Comparison of ENCODE assay signal across 27 cellular contexts in genomic region chr2:96909651-96910050, GRCh38. TPM values are rescaled to one million over a fixed set of nuclear protein-coding genes. Genes with fewer than 3 reads are reported as not detected.
DNase-seq lines count a peak whose midpoint lies in the region; ATAC-seq and TF ChIP-seq lines count a peak whose summit lies in the region.
"Had no signal": no experiment of that assay in that cellular context is flagged by ENCODE, and none has a peak within 500 bp of the region (broad histone marks: within the 10 kb centered on the region; RNA-seq: fewer than 3 reads in every experiment).

No MANE protein-coding gene starts in this region.

- no peaks in the 10 kb centered on the region for H3K9me3 Mint-ChIP-seq in neural crest cell
- H3K9me3 Mint-ChIP-seq: activated naive CD4-positive, alpha-beta T cell treated with anti-CD3 and anti-CD28 coated beads for 36 hours; dendritic cell treated with granulocyte-macrophage colony-stimulating factor and Interleukin-4, amounts not matched to agents 40 ng/mL and 50 ng/mL, for 4 days had no signal

- H3K36me3 ChIP-seq in right atrium auricular region (no peaks in the 10 kb centered on the region), left ventricle myocardium inferior (no peaks in the 10 kb centered on the region)
- H3K36me3 ChIP-seq: breast epithelium, thyroid gland had no signal

- H3K4me3 Mint-ChIP-seq in neural crest cell = no peak overlapping the region
- H3K4me3 Mint-ChIP-seq: activated naive CD4-positive, alpha-beta T cell treated with anti-CD3 and anti-CD28 coated beads for 36 hours; activated T-helper 1 cell treated with anti-CD3 and anti-CD28 coated beads, Interleukin-12 subunit alpha, Interleukin-12 subunit beta, Interleukin-2, Interleukin-4 antibody, amounts not matched to agents 30 ng/mL and 10 ng/mL and 1 ng/mL, durations not matched to agents 14 hours and 24 hours and 36 hours; dendritic cell treated with granulocyte-macrophage colony-stimulating factor and Interleukin-4, amounts not matched to agents 40 ng/mL and 50 ng/mL, for 4 days had no signal

- H3K4me1 ChIP-seq in right atrium auricular region (peaks cover 0 to 55% of the 10 kb centered on the region in 2 donors), left ventricle myocardium inferior (peaks cover 78% of the 10 kb centered on the region), foreskin keratinocyte (no peaks in the 10 kb centered on the region)

- H3K27me3 ChIP-seq in right atrium auricular region (no peaks in the 10 kb centered on the region), left ventricle myocardium inferior (ENCODE audit: low read depth) (no peaks in the 10 kb centered on the region), foreskin keratinocyte (peaks cover 28% of the 10 kb centered on the region)
- H3K27me3 ChIP-seq: breast epithelium, thyroid gland had no signal

- peaks cover 59% of the 10 kb centered on the region for H3K4me1 Mint-ChIP-seq in neural crest cell

- H3K27ac Mint-ChIP-seq in neural crest cell (ENCODE audit: unreplicated experiment) = peak overlapping the region; percentile 45
- H3K27ac Mint-ChIP-seq: activated naive CD4-positive, alpha-beta T cell treated with anti-CD3 and anti-CD28 coated beads for 36 hours; activated T-helper 1 cell treated with anti-CD3 and anti-CD28 coated beads, Interleukin-12 subunit alpha, Interleukin-12 subunit beta, Interleukin-2, Interleukin-4 antibody, amounts not matched to agents 30 ng/mL and 10 ng/mL and 1 ng/mL, durations not matched to agents 14 hours and 24 hours and 36 hours; dendritic cell treated with granulocyte-macrophage colony-stimulating factor and Interleukin-4, amounts not matched to agents 40 ng/mL and 50 ng/mL, for 4 days had no signal

- DNase-seq in Right ventricle myocardium superior = peak; percentile 72
- DNase-seq in right atrium auricular region (ENCODE audit: low spot score) = no peak
- DNase-seq in left ventricle myocardium inferior = peak; percentile 60
- DNase-seq in neural crest cell (ENCODE audit: low read depth, low spot score) = no peak
- no peak for DNase-seq in NCI-H1436 treated with DMSO at 0.1 percent for 48 hours (lab: John Stamatoyannopoulos, UW)
- no peak for DNase-seq in foreskin keratinocyte
- DNase-seq: activated CD4-positive, alpha-beta T cell treated with anti-CD3 and anti-CD28 coated beads, Interleukin-2, amount 50 U/mL, for 4 hours; activated naive CD4-positive, alpha-beta T cell treated with anti-CD3 and anti-CD28 coated beads for 36 hours; amniotic stem cell; DMS53; GDM1; KG1; kidney; MM.1S; NCI-H2029 treated with DMSO at 0.1 percent for 48 hours; NCI-H526 treated with DMSO at 0.1 percent for 48 hours; SIG-M5; stimulated activated naive CD8-positive, alpha-beta T cell treated with anti-CD3 and anti-CD28 coated beads, Interleukin-15, Interleukin-2, amounts not matched to agents 100 U/mL and 50 U/mL, for 24 hours; thyroid gland had no signal

- no peaks in the 10 kb centered on the region for H3K9me3 ChIP-seq in right atrium auricular region
- H3K9me3 ChIP-seq in left ventricle myocardium inferior (replicated peaks) = no peaks in the 10 kb centered on the region
- H3K9me3 ChIP-seq: breast epithelium, thyroid gland had no signal

- H3K36me3 Mint-ChIP-seq in neural crest cell (ENCODE audit: low read depth) = no peaks in the 10 kb centered on the region

- no peak overlapping the region for H3K27ac ChIP-seq in right atrium auricular region
- peak overlapping the region; percentile 93 for H3K27ac ChIP-seq in left ventricle myocardium inferior (replicated peaks)
- H3K27ac ChIP-seq in foreskin keratinocyte = no peak overlapping the region
- H3K27ac ChIP-seq: breast epithelium, skin epidermis, thyroid gland had no signal

- TF ChIP-seq CTCF in right atrium auricular region (IDR thresholded peaks at IDR 0.05) = no peak
- TF ChIP-seq CTCF in left ventricle myocardium inferior (IDR thresholded peaks at IDR 0.05; ENCODE audit: borderline replicate concordance) = no peak
- TF ChIP-seq CTCF in neural crest cell (conservative IDR thresholded peaks at IDR 0.05) = no peak
- TF ChIP-seq CTCF in foreskin keratinocyte (conservative IDR thresholded peaks at IDR 0.05) = no peak

- H3K4me3 ChIP-seq in right atrium auricular region = no peak overlapping the region
- H3K4me3 ChIP-seq in left ventricle myocardium inferior = no peak overlapping the region
- H3K4me3 ChIP-seq: breast epithelium, lung, skin epidermis, thyroid gland had no signal

- ATAC-seq in Right ventricle myocardium superior (ENCODE audit: poor library complexity) (peak; percentile 57), GM21390 (IDR thresholded peaks at IDR 0.05; ENCODE audit: unreplicated experiment) (no peak), foreskin keratinocyte (no peak), GM18517 (IDR thresholded peaks at IDR 0.05; ENCODE audit: unreplicated experiment) (no peak)
- ATAC-seq: Panc1; stimulated activated naive CD8-positive, alpha-beta T cell treated with anti-CD3 and anti-CD28 coated beads, Interleukin-15, Interleukin-2, amounts not matched to agents 100 U/mL and 50 U/mL, for 24 hours had no signal

- H3K27me3 Mint-ChIP-seq in neural crest cell (ENCODE audit: low read depth) = no peaks in the 10 kb centered on the region

- intact Hi-C loops in Right ventricle myocardium superior (cut with DNase I) = loop anchor here (2.0 to 5.0 kb wide), 2 partner anchors 41 to 43 kb away; no protein-coding TSS in a partner anchor
- intact Hi-C loops in left ventricle myocardium inferior (cut with micrococcal nuclease) = loop anchor here (5.0 kb wide), 1 partner anchor 37 kb away; the partner anchor contains the start of gene SEMA4C

RNA-seq across cellular contexts. Expression of gene SEMA4C, which starts 39.8 kb away (rescaled TPM):
- 18.2 TPM for total RNA-seq in Right ventricle myocardium superior
- total RNA-seq in right atrium auricular region = 10 to 100 TPM; 12.0 to 23.3 TPM
- 16.6 TPM for total RNA-seq in left ventricle myocardium inferior
- 102 and 103 TPM in 2 replicates for total RNA-seq in neural crest cell
- total RNA-seq in foreskin keratinocyte = 9.5 and 10.5 TPM in 2 replicates
- polyA plus RNA-seq in foreskin keratinocyte = 6.2 and 6.6 TPM in 2 replicates

RNA-seq across cellular contexts. Expression of gene ANKRD39, which starts 51.8 kb away (rescaled TPM):
- 14.6 TPM for total RNA-seq in Right ventricle myocardium superior
- 10 to 100 TPM in 1 of 2 donors, 1 to 10 TPM in 1; 8.7 to 12.2 TPM for total RNA-seq in right atrium auricular region
- total RNA-seq in left ventricle myocardium inferior = 14.3 TPM
- 23.4 and 25.8 TPM in 2 replicates for total RNA-seq in neural crest cell
- total RNA-seq in foreskin keratinocyte = 10.5 and 10.6 TPM in 2 replicates
- polyA plus RNA-seq in foreskin keratinocyte = 19.0 and 19.2 TPM in 2 replicates

Comparison
In these comparisons a context has a peak if more than half of its experiments do, and no peak if none do; other contexts are left out.
1. DNase-seq: peak in Right ventricle myocardium superior (single experiment) and left ventricle myocardium inferior (single experiment); none in right atrium auricular region (single experiment), neural crest cell (single experiment), NCI-H1436 treated with DMSO at 0.1 percent for 48 hours (single experiment) and foreskin keratinocyte (0 of 2).